Comparison of ENCODE assay signal across 8 cellular contexts in the genomic region with DNA sequence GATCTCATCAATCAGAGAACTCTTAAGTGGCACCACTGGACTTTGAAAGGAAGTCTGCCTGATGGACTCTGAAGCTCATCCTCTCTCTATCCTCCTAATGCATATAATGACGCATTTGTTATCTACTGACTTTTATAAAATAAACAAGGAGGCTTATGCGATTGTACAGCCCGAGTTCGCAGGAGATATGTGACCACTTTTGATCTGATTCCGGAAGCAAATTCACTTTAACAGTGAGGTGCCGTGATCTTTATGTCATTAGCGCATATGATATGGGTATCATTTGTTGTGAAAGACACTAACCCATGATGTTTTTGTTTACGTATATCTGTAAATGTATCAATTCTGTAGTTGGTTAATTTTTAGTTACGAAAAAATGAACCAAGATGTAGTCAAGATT. TPM values are rescaled to one million over a fixed set of nuclear protein-coding genes. Genes with fewer than 3 reads are reported as not detected.
A peak's percentile ranks its signal among the peaks of the same experiment; 100 is the strongest.
DNase-seq lines count a peak whose midpoint lies in the region; ATAC-seq and TF ChIP-seq lines count a peak whose summit lies in the region.

No MANE protein-coding gene starts in this region.

- 9% methylated on average over 9 of the region's 9 CpGs for WGBS in esophagus, 2 donors
- 28 to 36% (median 34%) methylated on average over 9 of the region's 9 CpGs for WGBS in psoas muscle, 3 donors

- H3K9me3 ChIP-seq in SJCRH30 (replicated peaks): no peaks in the 10 kb centered on the region
- H3K9me3 ChIP-seq in esophagus (ENCODE audit: control insufficient read depth in 2 of 2, insufficient read depth in 1 of 2, low read depth in 1 of 2, low read length in 1 of 2): no peaks in the 10 kb centered on the region
- no peaks in the 10 kb centered on the region for H3K9me3 ChIP-seq in psoas muscle

- peaks cover 39% of the 10 kb centered on the region for H3K4me1 Mint-ChIP-seq in activated CD4-positive, alpha-beta T cell treated with anti-CD3 and anti-CD28 coated beads for 36 hours

- TF ChIP-seq CTCF in psoas muscle (IDR thresholded peaks at IDR 0.05): no peak

- no peak for DNase-seq in activated CD4-positive, alpha-beta T cell treated with anti-CD3 and anti-CD28 coated beads for 36 hours
- no peak for DNase-seq in activated CD4-positive, alpha-beta T cell treated with anti-CD3 and anti-CD28 coated beads, Interleukin-2, amount 50 U/mL, for 48 hours
- DNase-seq in SJCRH30 (no peak), psoas muscle (no peak), KBM-7 (no peak)

- POLR2A ChIA-PET in activated CD4-positive, alpha-beta T cell treated with anti-CD3 and anti-CD28 coated beads for 36 hours (lab: Charles Lee): no interaction called here

- in situ Hi-C loops in KBM-7 (cut with MboI; ENCODE audit: low pct_unique_long_range_greater_than_20kb, low sequenced_read_pairs): no loop called here

- H3K27ac Mint-ChIP-seq in activated CD4-positive, alpha-beta T cell treated with anti-CD3 and anti-CD28 coated beads for 36 hours: peak overlapping the region; percentile 92

- peak overlapping the region; percentile 94 for H3K4me3 ChIP-seq in SJCRH30
- peak overlapping the region; percentile 96 for H3K4me3 ChIP-seq in esophagus (ENCODE audit: low read depth in 1 of 2, low read length in 2 of 2)
- H3K4me3 ChIP-seq in psoas muscle: peak overlapping the region; percentile 75

- no peaks in the 10 kb centered on the region for H3K27me3 ChIP-seq in SJCRH30
- no peaks in the 10 kb centered on the region for H3K27me3 ChIP-seq in esophagus (ENCODE audit: control insufficient read depth in 1 of 2, insufficient read depth in 2 of 2, low read length in 2 of 2)
- H3K27me3 ChIP-seq in psoas muscle (ENCODE audit: insufficient read depth in 3 of 3, low read length in 2 of 3): no peaks in the 10 kb centered on the region

- CTCF ChIA-PET in activated CD4-positive, alpha-beta T cell treated with anti-CD3 and anti-CD28 coated beads for 36 hours (lab: Charles Lee): interaction anchor here (0.7 to 1.0 kb wide), 2 partner anchors 110 to 451 kb away, joined by 3 read pairs; a partner anchor contains a TSS

- H3K9me3 Mint-ChIP-seq in activated CD4-positive, alpha-beta T cell treated with anti-CD3 and anti-CD28 coated beads for 36 hours (ENCODE audit: low read depth): no peaks in the 10 kb centered on the region

- H3K36me3 Mint-ChIP-seq in activated CD4-positive, alpha-beta T cell treated with anti-CD3 and anti-CD28 coated beads for 36 hours (ENCODE audit: low read depth): peaks cover 23% of the 10 kb centered on the region

- no peak for ATAC-seq in activated CD4-positive, alpha-beta T cell treated with anti-CD3 and anti-CD28 coated beads for 36 hours
- ATAC-seq in psoas muscle: no peak
- ATAC-seq in GM18868 (IDR thresholded peaks at IDR 0.05; ENCODE audit: unreplicated experiment): no peak
- no peak for ATAC-seq in GM21576 (IDR thresholded peaks at IDR 0.05; ENCODE audit: unreplicated experiment)

- intact Hi-C loops in activated CD4-positive, alpha-beta T cell treated with anti-CD3 and anti-CD28 coated beads for 36 hours (cut with DNase I, micrococcal nuclease): loop anchor here (1.0 to 5.0 kb wide), 8 partner anchors 8 to 1280 kb away; a partner anchor contains a TSS
- intact Hi-C loops in psoas muscle (cut with DNase I): loop anchor here (5.0 to 10.0 kb wide), 2 partner anchors 70 to 188 kb away; no protein-coding TSS in a partner anchor

- no peaks in the 10 kb centered on the region for H3K27me3 Mint-ChIP-seq in activated CD4-positive, alpha-beta T cell treated with anti-CD3 and anti-CD28 coated beads for 36 hours

- H3K27ac ChIP-seq in SJCRH30 (peak overlapping the region; percentile 74; the same call in 1 of the 2 replicates), esophagus (ENCODE audit: low read depth in 2 of 2, low read length in 1 of 2) (peak overlapping the region in 1 of 2 donors; percentile 94), psoas muscle (peak overlapping the region; percentile 89)

- H3K36me3 ChIP-seq in SJCRH30 (peaks cover 4% of the 10 kb centered on the region; the same call in 1 of the 2 replicates), esophagus (ENCODE audit: control insufficient read depth in 2 of 2, insufficient read depth in 2 of 2, low read length in 1 of 2) (peaks cover 0 to 3% of the 10 kb centered on the region in 2 donors), psoas muscle (ENCODE audit: insufficient read depth in 1 of 2, low read depth in 1 of 2) (peaks cover 0 to 10% of the 10 kb centered on the region in 2 donors)

- no peaks in the 10 kb centered on the region for H3K4me1 ChIP-seq in SJCRH30
- no peaks in the 10 kb centered on the region for H3K4me1 ChIP-seq in esophagus (ENCODE audit: control insufficient read depth in 2 of 2, insufficient read depth in 2 of 2, low read length in 1 of 2)
- H3K4me1 ChIP-seq in psoas muscle: peaks cover 28% of the 10 kb centered on the region

- H3K4me3 Mint-ChIP-seq in activated CD4-positive, alpha-beta T cell treated with anti-CD3 and anti-CD28 coated beads for 36 hours: peak overlapping the region; percentile 96

RNA-seq across cellular contexts. Expression of a gene that starts 0.4 kb away (rescaled TPM):
- total RNA-seq in activated CD4-positive, alpha-beta T cell treated with anti-CD3 and anti-CD28 coated beads for 36 hours: 10 to 100 TPM; 27.0 to 36.0 TPM
- 27.2 and 30.1 TPM in 2 replicates for total RNA-seq in SJCRH30 (2014; rRNA removed; shearing (Covaris generic))
- polyA plus RNA-seq in esophagus (1 to 10 TPM; 7.6 to 9.7 TPM), psoas muscle (10 to 100 TPM in 1 of 3 donors, 1 to 10 TPM in 2; 8.3 to 17.2 (median 8.9) TPM)
- total RNA-seq in psoas muscle: 10 to 100 TPM; 18.3 to 26.9 (median 23.2) TPM

RNA-seq across cellular contexts. Expression of a gene that starts 53.6 kb away (rescaled TPM):
- 10 to 100 TPM; 85.6 to 85.9 TPM for total RNA-seq in activated CD4-positive, alpha-beta T cell treated with anti-CD3 and anti-CD28 coated beads for 36 hours
- total RNA-seq in SJCRH30 (2014; rRNA removed; shearing (Covaris generic)): 105 and 131 TPM in 2 replicates
- 10 to 100 TPM; 57.6 to 62.7 TPM for polyA plus RNA-seq in esophagus
- total RNA-seq in psoas muscle: 10 to 100 TPM; 32.6 to 63.6 (median 40.5) TPM
- polyA plus RNA-seq in psoas muscle: 10 to 100 TPM; 35.5 to 67.4 (median 54.2) TPM
